Comparison of ENCODE assay signal across 8 cellular contexts in the genomic region with DNA sequence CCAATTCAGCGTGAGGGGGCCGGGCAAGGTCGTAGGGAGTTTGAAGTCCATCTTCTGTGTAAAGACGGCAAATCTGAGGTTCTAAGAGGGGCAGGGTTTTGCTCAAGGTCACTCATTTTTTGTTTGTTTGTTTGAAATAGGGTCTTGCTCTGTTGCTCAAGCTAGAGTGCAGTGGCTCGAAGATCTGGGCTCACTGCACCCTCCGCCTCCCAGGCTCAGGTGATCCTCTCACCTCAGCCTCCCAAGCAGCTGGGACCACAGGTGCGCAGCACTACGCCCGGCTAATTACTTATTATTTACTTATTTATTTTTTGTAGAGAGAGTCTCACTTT. TPM values are rescaled to one million over a fixed set of nuclear protein-coding genes. Genes with fewer than 3 reads are reported as not detected.
DNase-seq lines count a peak whose midpoint lies in the region; ATAC-seq and TF ChIP-seq lines count a peak whose summit lies in the region.

No MANE protein-coding gene starts in this region.

- peak overlapping the region; percentile 72 for H2AFZ ChIP-seq in Loucy (ENCODE audit: low read length)

- H3K4me1 ChIP-seq in Loucy (ENCODE audit: insufficient read depth, low read length, poor library complexity, severe bottlenecking) (peaks cover 43% of the 10 kb centered on the region), endocrine pancreas (ENCODE audit: control insufficient read depth, insufficient read depth, low read length) (peaks cover 21% of the 10 kb centered on the region)

- no peaks in the 10 kb centered on the region for H3K9me3 Mint-ChIP-seq in osteocyte (ENCODE audit: unreplicated experiment)

- H3K4me3 Mint-ChIP-seq in osteocyte (ENCODE audit: unreplicated experiment) = peak overlapping the region; percentile 86

- H3K4me1 Mint-ChIP-seq in osteocyte (ENCODE audit: unreplicated experiment) = peaks cover 22% of the 10 kb centered on the region

- H3K4me2 ChIP-seq in Loucy (ENCODE audit: low read depth, low read length, poor library complexity, severe bottlenecking) = peak overlapping the region; percentile 88

- DNase-seq in osteocyte (ENCODE audit: extremely low spot score, unreplicated experiment) (no peak), 8988T (no peak), islet precursor cell (no peak), SIG-M5 treated with dmso at 0.1 percent for 504 hours (lab: John Stamatoyannopoulos, UW; ENCODE audit: unreplicated experiment) (no peak)

- no peaks in the 10 kb centered on the region for H3K36me3 Mint-ChIP-seq in osteocyte (ENCODE audit: unreplicated experiment)

- no peak for TF ChIP-seq CTCF in Loucy (conservative IDR thresholded peaks at IDR 0.05; ENCODE audit: low read length)
- no peak for TF ChIP-seq CTCF in osteocyte (IDR thresholded peaks at IDR 0.05)

- peaks cover 44% of the 10 kb centered on the region for H3K79me2 ChIP-seq in Loucy (ENCODE audit: insufficient read depth, low read length)

- H3K36me3 ChIP-seq in Loucy (ENCODE audit: insufficient read depth, low read length) = no peaks in the 10 kb centered on the region
- no peaks in the 10 kb centered on the region for H3K36me3 ChIP-seq in endocrine pancreas (ENCODE audit: control insufficient read depth, insufficient read depth, low read length)

- ATAC-seq in GM19372 (IDR thresholded peaks at IDR 0.05; ENCODE audit: low read depth, unreplicated experiment) = peak; percentile 20
- ATAC-seq in GM18870 (IDR thresholded peaks at IDR 0.05; ENCODE audit: unreplicated experiment) = no peak

- H3K27ac Mint-ChIP-seq in osteocyte (ENCODE audit: unreplicated experiment) = peak overlapping the region; percentile 69

- no peaks in the 10 kb centered on the region for H3K27me3 Mint-ChIP-seq in osteocyte (ENCODE audit: unreplicated experiment)

- H3K4me3 ChIP-seq in Loucy (ENCODE audit: low read length, poor library complexity, severe bottlenecking) (peak overlapping the region; percentile 93), endocrine pancreas (ENCODE audit: control insufficient read depth, insufficient read depth, low read length) (no peak overlapping the region)

- H3K9me2 ChIP-seq in Loucy (replicated peaks; ENCODE audit: low read depth, low read length) = no peaks in the 10 kb centered on the region

- no peaks in the 10 kb centered on the region for H3K27me3 ChIP-seq in Loucy (ENCODE audit: insufficient read depth, low read length, poor library complexity, severe bottlenecking)
- H3K27me3 ChIP-seq in endocrine pancreas (ENCODE audit: control insufficient read depth, insufficient read depth, low read length) = no peaks in the 10 kb centered on the region

- no peaks in the 10 kb centered on the region for H3F3A ChIP-seq in Loucy (ENCODE audit: low read depth)

- H3K9me3 ChIP-seq in Loucy (ENCODE audit: insufficient read depth, low read depth, low read length) (no peaks in the 10 kb centered on the region), endocrine pancreas (ENCODE audit: control insufficient read depth, low read length) (no peaks in the 10 kb centered on the region)

- H3K9ac ChIP-seq in Loucy (ENCODE audit: low read depth, low read length, poor library complexity, severe bottlenecking) (peak overlapping the region; percentile 86), endocrine pancreas (ENCODE audit: control insufficient read depth, insufficient read depth, low read length) (peak overlapping the region; percentile 38)

- H4K20me1 ChIP-seq in Loucy (ENCODE audit: insufficient read depth, low read length, poor library complexity, severe bottlenecking) = peaks cover 9% of the 10 kb centered on the region

RNA-seq across cellular contexts. Expression of gene AP1B1, which starts 0.4 kb away (rescaled TPM):
- total RNA-seq in osteocyte = 42.0 and 45.4 TPM in 2 replicates

RNA-seq across cellular contexts. Expression of gene RFPL1, which starts 49.7 kb away (rescaled TPM):
- total RNA-seq in osteocyte = not detected in 2 replicates
